1 cellular context compared by ENCODE assay signal in the genomic region with DNA sequence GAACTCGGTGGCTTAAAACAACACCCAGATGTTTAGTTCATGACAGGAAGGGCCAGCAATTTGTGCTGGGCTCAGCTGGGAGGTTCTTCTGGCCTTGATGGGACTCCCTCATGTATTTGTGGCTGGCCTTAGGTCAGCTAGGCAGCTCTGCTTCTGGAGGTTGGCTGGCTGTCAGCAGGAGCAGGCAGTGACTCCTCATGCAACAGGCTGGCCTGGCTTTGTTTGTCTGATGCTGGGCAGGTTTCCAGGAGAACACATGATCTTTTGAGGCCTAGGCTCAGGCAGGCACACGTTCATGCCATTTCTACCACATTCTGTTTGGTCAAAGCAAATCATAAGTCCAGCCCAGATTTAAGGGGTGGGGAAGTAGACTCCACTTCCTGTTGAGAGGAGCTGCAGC.
TF ChIP-seq lines count a peak whose summit lies in the region.

No MANE protein-coding gene starts in this region.

TF ChIP-seq in IMR-90, 13 proteins besides CTCF, POLR2A, EP300 and RAD21 (continued from another document):
- TF ChIP-seq, protein P1, sequence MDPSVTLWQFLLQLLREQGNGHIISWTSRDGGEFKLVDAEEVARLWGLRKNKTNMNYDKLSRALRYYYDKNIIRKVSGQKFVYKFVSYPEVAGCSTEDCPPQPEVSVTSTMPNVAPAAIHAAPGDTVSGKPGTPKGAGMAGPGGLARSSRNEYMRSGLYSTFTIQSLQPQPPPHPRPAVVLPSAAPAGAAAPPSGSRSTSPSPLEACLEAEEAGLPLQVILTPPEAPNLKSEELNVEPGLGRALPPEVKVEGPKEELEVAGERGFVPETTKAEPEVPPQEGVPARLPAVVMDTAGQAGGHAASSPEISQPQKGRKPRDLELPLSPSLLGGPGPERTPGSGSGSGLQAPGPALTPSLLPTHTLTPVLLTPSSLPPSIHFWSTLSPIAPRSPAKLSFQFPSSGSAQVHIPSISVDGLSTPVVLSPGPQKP (IDR thresholded peaks at IDR 0.05; ENCODE audit: borderline replicate concordance, low read depth, low read length): no peak
- no peak for TF ChIP-seq CEBPB (IDR thresholded peaks at IDR 0.05; ENCODE audit: low read depth, low read length)
- no peak for TF ChIP-seq MAFK (IDR thresholded peaks at IDR 0.05; ENCODE audit: low read depth, low read length)
- no peak for TF ChIP-seq CHD1 (IDR thresholded peaks at IDR 0.05; ENCODE audit: low read depth, low read length)
- no peak for TF ChIP-seq FOS (IDR thresholded peaks at IDR 0.05; ENCODE audit: low read depth, low read length)
- no peak; the same call in 1 of the 2 replicates for TF ChIP-seq USF2 (IDR thresholded peaks at IDR 0.05; ENCODE audit: low read depth, low read length)
- no peak for TF ChIP-seq BHLHE40 (IDR thresholded peaks at IDR 0.05; ENCODE audit: low read depth, low read length)
- TF ChIP-seq NFE2L2 (IDR thresholded peaks at IDR 0.05; ENCODE audit: low read depth, low read length): no peak
- no peak for TF ChIP-seq MXI1 (IDR thresholded peaks at IDR 0.05; ENCODE audit: borderline replicate concordance, low read depth, low read length)
- TF ChIP-seq MAZ (IDR thresholded peaks at IDR 0.05; ENCODE audit: borderline replicate concordance, low read depth, low read length): no peak
- no peak for TF ChIP-seq RFX5 (IDR thresholded peaks at IDR 0.05; ENCODE audit: low read depth, low read length)
